8 cellular contexts compared by ENCODE assay signal in genomic region chr1:235366286-235366685, GRCh38. TPM values are rescaled to one million over a fixed set of nuclear protein-coding genes. Genes with fewer than 3 reads are reported as not detected.
A peak's percentile ranks its signal among the peaks of the same experiment; 100 is the strongest.
DNase-seq lines count a peak whose midpoint lies in the region; ATAC-seq and TF ChIP-seq lines count a peak whose summit lies in the region.

No MANE protein-coding gene starts in this region.

- DNase-seq in activated CD4-positive, alpha-beta T cell treated with anti-CD3 and anti-CD28 coated beads for 36 hours: peak; percentile 68
- DNase-seq in activated CD4-positive, alpha-beta T cell treated with anti-CD3 and anti-CD28 coated beads, Interleukin-2, amount 50 U/mL, for 1 hour: no peak
- peak; percentile 23 for DNase-seq in activated CD8-positive, alpha-beta T cell treated with anti-CD3 and anti-CD28 coated beads, Interleukin-2, amount 10 ng/mL, durations not matched to agents 7 days and 5 days
- no peak for DNase-seq in memory B cell (ENCODE audit: low spot score in 2 of 2)
- peak; percentile 3 to 40 for DNase-seq in stimulated activated CD8-positive, alpha-beta memory T cell treated with anti-CD3 and anti-CD28 coated beads, Interleukin-7, amount 100 ng/mL, for 48 hours (ENCODE audit: extremely low read depth in 1 of 2, low read depth in 1 of 2)
- no peak for DNase-seq in mucosa of gallbladder (ENCODE audit: low spot score)
- no peak for DNase-seq in kidney tubule cell (ENCODE audit: low spot score)
- no peak for DNase-seq in ovary

- TF ChIP-seq EP300 in ovary (IDR thresholded peaks at IDR 0.05): no peak

- peak overlapping the region; percentile 93 for H3K27ac Mint-ChIP-seq in activated CD4-positive, alpha-beta T cell treated with anti-CD3 and anti-CD28 coated beads for 36 hours
- peak overlapping the region; percentile 58 for H3K27ac Mint-ChIP-seq in activated CD8-positive, alpha-beta T cell treated with anti-CD3 and anti-CD28 coated beads, Interleukin-2, amount 10 ng/mL, durations not matched to agents 7 days and 5 days
- peak overlapping the region; percentile 46 for H3K27ac Mint-ChIP-seq in memory B cell

- TF ChIP-seq CTCF in ovary (IDR thresholded peaks at IDR 0.05): no peak

- no peaks in the 10 kb centered on the region for H3K27me3 Mint-ChIP-seq in activated CD4-positive, alpha-beta T cell treated with anti-CD3 and anti-CD28 coated beads for 36 hours
- H3K27me3 Mint-ChIP-seq in activated CD8-positive, alpha-beta T cell treated with anti-CD3 and anti-CD28 coated beads, Interleukin-2, amount 10 ng/mL, durations not matched to agents 7 days and 5 days (ENCODE audit: low read depth): no peaks in the 10 kb centered on the region
- no peaks in the 10 kb centered on the region for H3K27me3 Mint-ChIP-seq in memory B cell

- POLR2A ChIA-PET in activated CD4-positive, alpha-beta T cell treated with anti-CD3 and anti-CD28 coated beads for 36 hours (lab: Charles Lee): no interaction called here
- POLR2A ChIA-PET in activated CD8-positive, alpha-beta T cell treated with anti-CD3 and anti-CD28 coated beads, Interleukin-2, amount 10 ng/mL, durations not matched to agents 7 days and 5 days (lab: Charles Lee): interaction anchor here (0.8 to 2.3 kb wide), 2 partner anchors 40 to 441 kb away, joined by 4 to 5 read pairs; no protein-coding TSS in a partner anchor

- H3K9me3 Mint-ChIP-seq in activated CD4-positive, alpha-beta T cell treated with anti-CD3 and anti-CD28 coated beads for 36 hours (ENCODE audit: low read depth): no peaks in the 10 kb centered on the region
- no peaks in the 10 kb centered on the region for H3K9me3 Mint-ChIP-seq in activated CD8-positive, alpha-beta T cell treated with anti-CD3 and anti-CD28 coated beads, Interleukin-2, amount 10 ng/mL, durations not matched to agents 7 days and 5 days (ENCODE audit: insufficient read depth)
- H3K9me3 Mint-ChIP-seq in memory B cell: no peaks in the 10 kb centered on the region

- H3K4me3 ChIP-seq in ovary: no peak overlapping the region

- H3K27ac ChIP-seq in ovary: no peak overlapping the region

- intact Hi-C loops in activated CD4-positive, alpha-beta T cell treated with anti-CD3 and anti-CD28 coated beads for 36 hours (cut with DNase I, micrococcal nuclease): loop anchor here (2.0 to 5.0 kb wide), 3 partner anchors 51 to 139 kb away; partner anchors contain the start of gene B3GALNT2 (in 1 of the 2)
- intact Hi-C loops in ovary (cut with DNase I): no loop called here

- H3K36me3 Mint-ChIP-seq in activated CD4-positive, alpha-beta T cell treated with anti-CD3 and anti-CD28 coated beads for 36 hours (ENCODE audit: low read depth): peaks cover 3% of the 10 kb centered on the region
- peaks cover 6% of the 10 kb centered on the region for H3K36me3 Mint-ChIP-seq in activated CD8-positive, alpha-beta T cell treated with anti-CD3 and anti-CD28 coated beads, Interleukin-2, amount 10 ng/mL, durations not matched to agents 7 days and 5 days (ENCODE audit: low read depth)
- peaks cover 3% of the 10 kb centered on the region for H3K36me3 Mint-ChIP-seq in memory B cell

- WGBS in ovary, 3 donors: 65 to 78% (median 65%) methylated on average over 5 of the region's 5 CpGs

- H3K4me1 ChIP-seq in ovary (ENCODE audit: insufficient read depth): peaks cover 1% of the 10 kb centered on the region

- H3K36me3 ChIP-seq in ovary: no peaks in the 10 kb centered on the region

- CTCF ChIA-PET in activated CD4-positive, alpha-beta T cell treated with anti-CD3 and anti-CD28 coated beads for 36 hours (lab: Charles Lee): interaction anchor here (1.4 kb wide), 1 partner anchor 50 kb away, joined by 3 read pairs; no protein-coding TSS in a partner anchor
- CTCF ChIA-PET in activated CD8-positive, alpha-beta T cell treated with anti-CD3 and anti-CD28 coated beads, Interleukin-2, amount 10 ng/mL, durations not matched to agents 7 days and 5 days (lab: Charles Lee): no interaction called here

- peak; percentile 63 for ATAC-seq in activated CD4-positive, alpha-beta T cell treated with anti-CD3 and anti-CD28 coated beads for 36 hours
- ATAC-seq in activated CD8-positive, alpha-beta T cell treated with anti-CD3 and anti-CD28 coated beads, Interleukin-2, amount 10 ng/mL, durations not matched to agents 7 days and 5 days: no peak
- ATAC-seq in memory B cell (ENCODE audit: low read depth): no peak

- no peak for TF ChIP-seq POLR2A in ovary (IDR thresholded peaks at IDR 0.05)

- H3K4me1 Mint-ChIP-seq in activated CD4-positive, alpha-beta T cell treated with anti-CD3 and anti-CD28 coated beads for 36 hours: peaks cover 22% of the 10 kb centered on the region
- peaks cover 31% of the 10 kb centered on the region for H3K4me1 Mint-ChIP-seq in activated CD8-positive, alpha-beta T cell treated with anti-CD3 and anti-CD28 coated beads, Interleukin-2, amount 10 ng/mL, durations not matched to agents 7 days and 5 days (ENCODE audit: low read depth)
- peaks cover 19% of the 10 kb centered on the region for H3K4me1 Mint-ChIP-seq in memory B cell

- H3K4me3 Mint-ChIP-seq in activated CD4-positive, alpha-beta T cell treated with anti-CD3 and anti-CD28 coated beads for 36 hours: peak overlapping the region; percentile 98
- H3K4me3 Mint-ChIP-seq in activated CD8-positive, alpha-beta T cell treated with anti-CD3 and anti-CD28 coated beads, Interleukin-2, amount 10 ng/mL, durations not matched to agents 7 days and 5 days: peak overlapping the region; percentile 44
- peak overlapping the region; percentile 80 for H3K4me3 Mint-ChIP-seq in memory B cell

- H3K9me3 ChIP-seq in ovary: no peaks in the 10 kb centered on the region

- no peaks in the 10 kb centered on the region for H3K27me3 ChIP-seq in ovary

RNA-seq across cellular contexts. Expression of gene TBCE, which starts 0.9 kb away (rescaled TPM):
- 10 to 100 TPM; 22.3 to 26.1 TPM for total RNA-seq in activated CD4-positive, alpha-beta T cell treated with anti-CD3 and anti-CD28 coated beads for 36 hours
- total RNA-seq in activated CD8-positive, alpha-beta T cell treated with anti-CD3 and anti-CD28 coated beads, Interleukin-2, amount 10 ng/mL, durations not matched to agents 7 days and 5 days: 10 to 100 TPM; 28.1 to 31.9 TPM
- total RNA-seq in mucosa of gallbladder: 21.4 TPM
- total RNA-seq in ovary: 10 to 100 TPM; 11.8 to 25.5 (median 22.8) TPM
- 10 to 100 TPM; 13.7 to 22.9 TPM for polyA plus RNA-seq in ovary

RNA-seq across cellular contexts. Expression of gene GGPS1, which starts 37.9 kb away (rescaled TPM):
- 10 to 100 TPM; 35.6 to 37.4 TPM for total RNA-seq in activated CD4-positive, alpha-beta T cell treated with anti-CD3 and anti-CD28 coated beads for 36 hours
- total RNA-seq in activated CD8-positive, alpha-beta T cell treated with anti-CD3 and anti-CD28 coated beads, Interleukin-2, amount 10 ng/mL, durations not matched to agents 7 days and 5 days: 10 to 100 TPM; 24.5 to 25.9 TPM
- total RNA-seq in mucosa of gallbladder: 34.5 TPM
- 10 to 100 TPM; 15.3 to 42.4 (median 31.7) TPM for total RNA-seq in ovary
- polyA plus RNA-seq in ovary: 10 to 100 TPM; 21.1 to 31.8 TPM

RNA-seq across cellular contexts. Expression of gene ARID4B, which starts 38.3 kb away (rescaled TPM):
- 10 to 100 TPM; 38.6 to 42.9 TPM for total RNA-seq in activated CD4-positive, alpha-beta T cell treated with anti-CD3 and anti-CD28 coated beads for 36 hours
- total RNA-seq in activated CD8-positive, alpha-beta T cell treated with anti-CD3 and anti-CD28 coated beads, Interleukin-2, amount 10 ng/mL, durations not matched to agents 7 days and 5 days: 10 to 100 TPM; 43.3 to 45.7 TPM
- total RNA-seq in mucosa of gallbladder (39.9 TPM), ovary (10 to 100 TPM; 35.4 to 52.0 (median 44.6) TPM)
- polyA plus RNA-seq in ovary: 10 to 100 TPM; 19.6 to 22.5 TPM

Comparison
In these comparisons a context has a peak if more than half of its experiments do, and no peak if none do; other contexts are left out.
1. DNase-seq: peak in activated CD4-positive, alpha-beta T cell treated with anti-CD3 and anti-CD28 coated beads for 36 hours (single experiment), activated CD8-positive, alpha-beta T cell treated with anti-CD3 and anti-CD28 coated beads, Interleukin-2, amount 10 ng/mL, durations not matched to agents 7 days and 5 days (single experiment) and stimulated activated CD8-positive, alpha-beta memory T cell treated with anti-CD3 and anti-CD28 coated beads, Interleukin-7, amount 100 ng/mL, for 48 hours (2 of 2); none in activated CD4-positive, alpha-beta T cell treated with anti-CD3 and anti-CD28 coated beads, Interleukin-2, amount 50 U/mL, for 1 hour (single experiment), memory B cell (0 of 2), mucosa of gallbladder (single experiment), kidney tubule cell (single experiment) and ovary (0 of 5).
2. H3K4me3 Mint-ChIP-seq: peak in every context shown above with its lines; median percentile 98 in activated CD4-positive, alpha-beta T cell treated with anti-CD3 and anti-CD28 coated beads for 36 hours; 80 in memory B cell; 44 in activated CD8-positive, alpha-beta T cell treated with anti-CD3 and anti-CD28 coated beads, Interleukin-2, amount 10 ng/mL, durations not matched to agents 7 days and 5 days.
3. intact Hi-C loops: an anchor here in activated CD4-positive, alpha-beta T cell treated with anti-CD3 and anti-CD28 coated beads for 36 hours (2.0 to 5.0 kb wide); none called in ovary.
4. Peak in every context shown above with its lines, with median percentiles within 50 percentile points of each other: H3K27ac Mint-ChIP-seq.